ENCODE assay signal across 9 cellular contexts in genomic region chr16:30353438-30354129, GRCh38. TPM values are rescaled to one million over a fixed set of nuclear protein-coding genes. Genes with fewer than 3 reads are reported as not detected.
DNase-seq lines count a peak whose midpoint lies in the region; ATAC-seq and TF ChIP-seq lines count a peak whose summit lies in the region.
"Had no signal": no experiment of that assay in that cellular context is flagged by ENCODE, and none has a peak within 500 bp of the region (broad histone marks: within the 10 kb centered on the region; RNA-seq: fewer than 3 reads in every experiment).

No MANE protein-coding gene starts in this region.

- H2BK120ac ChIP-seq in H9 (ENCODE audit: low read depth, low read length, poor library complexity, severe bottlenecking): no peak overlapping the region

- no peak overlapping the region for H2BK5ac ChIP-seq in H9 (ENCODE audit: insufficient read length, low read length)

- DNase-seq in H9: no peak
- no peak for DNase-seq in T-cell
- DNase-seq in fibroblast of the aortic adventitia (ENCODE audit: low read depth): no peak
- DNase-seq in stimulated activated CD4-positive, alpha-beta T cell treated with anti-CD3 and anti-CD28 coated beads, Interleukin-2, amount 100 ng/mL, for 48 hours: no peak
- DNase-seq in amniotic stem cell (lab: John Stamatoyannopoulos, UW): no peak

- no peak overlapping the region for H2AFZ ChIP-seq in H9 (ENCODE audit: low read length)

- no peak overlapping the region for H3T11ph ChIP-seq in H9 (ENCODE audit: low read length)

- peaks cover 33 to 41% (median 41%) of the 10 kb centered on the region in 3 donors for H3K36me3 ChIP-seq in skeletal muscle tissue (ENCODE audit: control insufficient read depth in 3 of 3, insufficient read depth in 3 of 3, low read length in 3 of 3)

- H3K27ac ChIP-seq in H9 (ENCODE audit: insufficient read length, low read depth, low read length) (no peak overlapping the region), skeletal muscle tissue (ENCODE audit: low read depth, low read length) (peak overlapping the region; percentile 95)

- H3K4me2 ChIP-seq in H9 (ENCODE audit: insufficient read depth, insufficient read length, low read length): peak overlapping the region; percentile 96

- peaks cover 13% of the 10 kb centered on the region for H3K23me2 ChIP-seq in H9 (ENCODE audit: insufficient read length, low read depth, low read length, poor library complexity, severe bottlenecking)

- POLR2A ChIA-PET in T-cell (lab: Charles Lee): interaction anchor here in 1 of 2 donors (0.5 to 0.6 kb wide), 2 partner anchors 27 to 595 kb away, joined by 3 read pairs; no protein-coding TSS in a partner anchor

- H3K56ac ChIP-seq in H9 (ENCODE audit: insufficient read length, low read depth, low read length): no peak overlapping the region

- no peaks in the 10 kb centered on the region for H4K20me1 ChIP-seq in H9 (ENCODE audit: control insufficient read depth, insufficient read depth, insufficient read length)

- H3K14ac ChIP-seq in H9 (ENCODE audit: insufficient read depth, low read length): no peak overlapping the region

- H3K4me3 Mint-ChIP-seq in H9 (peak overlapping the region; percentile 95 to 98), T-cell (peak overlapping the region; percentile 92 to 94 (median 93))

- peaks cover 19 to 27% of the 10 kb centered on the region in 2 experiments for H3K4me1 Mint-ChIP-seq in H9
- H3K4me1 Mint-ChIP-seq in T-cell: peaks cover 30 to 52% (median 34%) of the 10 kb centered on the region in 3 donors

- H3K27me3 Mint-ChIP-seq in H9 (ENCODE audit: low read depth): no peaks in the 10 kb centered on the region; the same call in 1 of the 2 replicates
- H3K27me3 Mint-ChIP-seq in T-cell: no peaks in the 10 kb centered on the region

- no peak overlapping the region for H2AK5ac ChIP-seq in H9 (ENCODE audit: insufficient read length, low read length)

- ATAC-seq in T-cell (replicated peaks in 1 of 4): no peak
- no peak for ATAC-seq in GM18511 (IDR thresholded peaks at IDR 0.05; ENCODE audit: unreplicated experiment)
- no peak for ATAC-seq in HG03135 (IDR thresholded peaks at IDR 0.05; ENCODE audit: unreplicated experiment)

- no peak overlapping the region for H3K18ac ChIP-seq in H9 (ENCODE audit: insufficient read length, low read depth, low read length)

- TF ChIP-seq CTCF in H9 (conservative IDR thresholded peaks at IDR 0.05) (no peak), fibroblast of the aortic adventitia (IDR thresholded peaks at IDR 0.05; ENCODE audit: insufficient read depth, low read length) (no peak)

- peaks cover 27 to 70% (median 63%) of the 10 kb centered on the region in 3 experiments; a peak in 6 of 7 replicates for H3K36me3 Mint-ChIP-seq in H9 (ENCODE audit: insufficient read depth in 1 of 3, low read depth in 3 of 3)
- peaks cover 11% of the 10 kb centered on the region for H3K36me3 Mint-ChIP-seq in T-cell

- no peak overlapping the region for H4K5ac ChIP-seq in H9 (ENCODE audit: insufficient read length, low read depth, low read length)

- H3K79me1 ChIP-seq in H9 (ENCODE audit: insufficient read depth, low read depth, low read length, poor library complexity, severe bottlenecking): peaks cover 8% of the 10 kb centered on the region

- CTCF ChIA-PET in T-cell (lab: Charles Lee): interaction anchor here in 1 of 2 donors (1.5 kb wide), 1 partner anchor 56 kb away, joined by 6 read pairs; no protein-coding TSS in a partner anchor

- H3K79me2 ChIP-seq in H9 (ENCODE audit: insufficient read depth, low read length): peaks cover 3% of the 10 kb centered on the region; the same call in 1 of the 2 replicates

- H3K9me3 ChIP-seq in H9 (ENCODE audit: control insufficient read depth, low read depth, low read length) (no peaks in the 10 kb centered on the region), skeletal muscle tissue (ENCODE audit: control insufficient read depth in 3 of 3, low read length in 3 of 3) (no peaks in the 10 kb centered on the region)

- H4K91ac ChIP-seq in H9 (ENCODE audit: insufficient read length, low read depth, low read length): no peak overlapping the region

- no peak overlapping the region for H3K4ac ChIP-seq in H9 (ENCODE audit: low read depth, low read length)

- H3K23ac ChIP-seq in H9 (ENCODE audit: insufficient read length, low read depth, low read length): no peak overlapping the region

- H3K4me3 ChIP-seq in fibroblast of the aortic adventitia (ENCODE audit: low read depth, low read length) (peak overlapping the region; percentile 97), skeletal muscle tissue (ENCODE audit: low read length in 3 of 3) (peak overlapping the region in 2 of 3 donors; percentile 29 to 95)

- no CpG with 5 or more reads among the region's 23 CpGs for WGBS in H9 (ENCODE audit: extremely low coverage, insufficient read length, low lambda C conversion rate)

- H2BK20ac ChIP-seq in H9 (ENCODE audit: low read depth, low read length, poor library complexity, severe bottlenecking): no peak overlapping the region

- no peaks in the 10 kb centered on the region for H3K27me3 ChIP-seq in H9 (ENCODE audit: insufficient read depth, low read length)
- H3K27me3 ChIP-seq in skeletal muscle tissue (ENCODE audit: control insufficient read depth in 3 of 3, insufficient read depth in 3 of 3, low read length in 3 of 3): no peaks in the 10 kb centered on the region

- H3K9ac ChIP-seq in H9 (ENCODE audit: extremely low read depth, insufficient read length, low read length): peak overlapping the region; percentile 7
- H3K9ac ChIP-seq in skeletal muscle tissue (ENCODE audit: low read depth in 1 of 3, low read length in 3 of 3): peak overlapping the region in 2 of 3 donors; percentile 36 to 96

- H3K27ac Mint-ChIP-seq in H9 (no peak overlapping the region), T-cell (peak overlapping the region in 1 of 2 donors; percentile 72)

- H3K9me3 Mint-ChIP-seq in H9: no peaks in the 10 kb centered on the region
- H3K9me3 Mint-ChIP-seq in T-cell: no peaks in the 10 kb centered on the region

- no peak overlapping the region for H4K8ac ChIP-seq in H9 (replicated peaks; ENCODE audit: insufficient read length, low read depth, low read length)

- no peaks in the 10 kb centered on the region for H3K4me1 ChIP-seq in H9 (ENCODE audit: insufficient read depth, low read length)
- H3K4me1 ChIP-seq in skeletal muscle tissue (ENCODE audit: control insufficient read depth in 3 of 3, insufficient read depth in 3 of 3, low read length in 3 of 3): peaks cover 37 to 62% (median 41%) of the 10 kb centered on the region in 3 donors

- no peak overlapping the region for H2BK12ac ChIP-seq in H9 (ENCODE audit: insufficient read length, low read depth, low read length)

- H2BK15ac ChIP-seq in H9 (ENCODE audit: low read depth, low read length): no peak overlapping the region

RNA-seq across cellular contexts. Expression of gene CD2BP2, which starts 1.5 kb away (rescaled TPM):
- total RNA-seq in H9 (2021) (90.1 and 90.2 TPM in 2 replicates), T-cell (10 to 100 TPM; 38.9 to 80.3 (median 73.3) TPM), fibroblast of the aortic adventitia (ENCODE audit: low replicate concordance) (25.2 and 37.5 TPM in 2 replicates), skeletal muscle tissue (24.5 TPM)

RNA-seq across cellular contexts. Expression of gene TBC1D10B, which starts 16.7 kb away (rescaled TPM):
- total RNA-seq in H9 (2021) (25.6 and 25.8 TPM in 2 replicates), T-cell (10 to 100 TPM; 24.0 to 60.1 (median 52.5) TPM), fibroblast of the aortic adventitia (ENCODE audit: low replicate concordance) (26.1 and 38.0 TPM in 2 replicates), skeletal muscle tissue (24.5 TPM)

RNA-seq across cellular contexts. Expression of gene MYL11, which starts 21.0 kb away (rescaled TPM):
- total RNA-seq in H9 (2021): 0.70 and 1.4 TPM in 2 replicates
- 1 to 10 TPM in 2 of 5 donors, under 1 TPM in 1, not detected in 2; 0.91 to 1.3 (median 1.1) TPM for total RNA-seq in T-cell
- total RNA-seq in fibroblast of the aortic adventitia (ENCODE audit: low replicate concordance): not detected in 2 replicates
- total RNA-seq in skeletal muscle tissue: 12,119 TPM
- total RNA-seq: HT1080 had no signal

RNA-seq across cellular contexts. Expression of gene SEPTIN1, which starts 28.8 kb away (rescaled TPM):
- total RNA-seq in H9 (2021) (1.4 and 2.5 TPM in 2 replicates), T-cell (100 to 1,000 TPM; 191 to 259 (median 229) TPM), fibroblast of the aortic adventitia (ENCODE audit: low replicate concordance) (0.09 TPM in 1 of 2 replicates, not detected in the other), skeletal muscle tissue (0.52 TPM)

RNA-seq across cellular contexts. Expression of gene ZNF48, which starts 41.6 kb away (rescaled TPM):
- total RNA-seq in H9 (2021) (57.3 and 61.2 TPM in 2 replicates), T-cell (10 to 100 TPM in 3 of 5 donors, 1 to 10 TPM in 2; 7.3 to 17.5 (median 16.4) TPM), fibroblast of the aortic adventitia (ENCODE audit: low replicate concordance) (2.1 and 5.4 TPM in 2 replicates), skeletal muscle tissue (6.3 TPM)

Comparison
In these comparisons a context has a peak if more than half of its experiments do, and no peak if none do; other contexts are left out.
1. RNA of gene MYL11, which starts 21.0 kb away (total RNA-seq): 12,119 TPM in skeletal muscle tissue (single experiment); 0.91 to 1.3 TPM in T-cell, 0.70 to 1.4 TPM in H9 and not detected in fibroblast of the aortic adventitia; every median in the first group is over 1,000 times any median in the second.